In genomic region chr16:87914326-87914725, GRCh38 we compare ENCODE assay signal across 1 cellular context.
TF ChIP-seq lines count a peak whose summit lies in the region.

No MANE protein-coding gene starts in this region.

TF ChIP-seq in HepG2, 621 proteins besides CTCF, POLR2A, EP300 and RAD21:
- TF ChIP-seq RCOR2 (CRISPR knock-in tag; IDR thresholded peaks at IDR 0.05) (no peak), MTA1 (CRISPR knock-in tag; IDR thresholded peaks at IDR 0.05; ENCODE audit: borderline replicate concordance) (no peak), ZBTB20 (CRISPR knock-in tag; IDR thresholded peaks at IDR 0.05; ENCODE audit: borderline replicate concordance, low read depth) (no peak), CHCHD3 (CRISPR knock-in tag; IDR thresholded peaks at IDR 0.05) (no peak), ZNF670 (CRISPR knock-in tag; IDR thresholded peaks at IDR 0.05; ENCODE audit: borderline replicate concordance) (no peak), AGO2 (optimal IDR thresholded peaks at IDR 0.05; ENCODE audit: low read depth, low read length) (peak; percentile 45)
